12 cellular contexts compared by ENCODE assay signal in genomic region chr18:28045176-28045810, GRCh38.
DNase-seq lines count a peak whose midpoint lies in the region; ATAC-seq and TF ChIP-seq lines count a peak whose summit lies in the region.
"Had no signal": no experiment of that assay in that cellular context is flagged by ENCODE, and none has a peak within 500 bp of the region (broad histone marks: within the 10 kb centered on the region; RNA-seq: fewer than 3 reads in every experiment).

No MANE protein-coding gene starts in this region.

- in situ Hi-C loops in astrocyte of the spinal cord (cut with HindIII; ENCODE audit: low sequenced_read_pairs), result no loop called here

- H3K9me3 ChIP-seq in left lung (no peaks in the 10 kb centered on the region), PC-9 (ENCODE audit: insufficient read depth, low read depth) (no peaks in the 10 kb centered on the region)
- H3K9me3 ChIP-seq: stomach had no signal

- H3K79me2 ChIP-seq in PC-9 (ENCODE audit: low read depth), result no peaks in the 10 kb centered on the region

- H3K36me3 ChIP-seq in left lung (no peaks in the 10 kb centered on the region), PC-9 (ENCODE audit: low read depth) (no peaks in the 10 kb centered on the region)
- H3K36me3 ChIP-seq: stomach had no signal

- intact Hi-C loops in left lung (cut with DNase I), result no loop called here
- intact Hi-C loops in PC-9 (cut with micrococcal nuclease; ENCODE audit: unreplicated experiment), result no loop called here

- no peak overlapping the region for H3K4me2 ChIP-seq in PC-9

- no peak overlapping the region for H2AFZ ChIP-seq in PC-9

- H3K9me2 ChIP-seq in PC-9 (ENCODE audit: insufficient read depth), result no peaks in the 10 kb centered on the region

- ATAC-seq in left lung, result peak; percentile 81
- ATAC-seq in GM18520 (IDR thresholded peaks at IDR 0.05; ENCODE audit: unreplicated experiment), result no peak
- ATAC-seq in GM18858 (IDR thresholded peaks at IDR 0.05; ENCODE audit: unreplicated experiment), result no peak
- ATAC-seq in HG03378 (IDR thresholded peaks at IDR 0.05; ENCODE audit: unreplicated experiment), result no peak

- DNase-seq in DMS53 (lab: John Stamatoyannopoulos, UW) (peak; percentile 91), NCI-H2029 (lab: John Stamatoyannopoulos, UW) (peak; percentile 91), astrocyte of the spinal cord (ENCODE audit: low read depth, low spot score) (peak; percentile 69), left lung (no peak), PC-9 (no peak)
- DNase-seq: activated CD4-positive, alpha-beta T cell treated with anti-CD3 and anti-CD28 coated beads for 48 hours; aorta; small intestine; stomach had no signal

- no peaks in the 10 kb centered on the region for H3K4me1 ChIP-seq in left lung
- no peaks in the 10 kb centered on the region for H3K4me1 ChIP-seq in PC-9 (replicated peaks; ENCODE audit: insufficient read depth)
- H3K4me1 ChIP-seq: stomach had no signal

- H4K20me1 ChIP-seq in PC-9 (ENCODE audit: insufficient read depth), result no peaks in the 10 kb centered on the region

- H3F3A ChIP-seq in PC-9 (ENCODE audit: insufficient read depth, low read depth), result no peaks in the 10 kb centered on the region

- H3K27ac ChIP-seq in left lung (no peak overlapping the region), PC-9 (no peak overlapping the region)

- BruUV-seq in PC-9 (replicated peaks; lab: Mats Ljungman, UMichigan), result no TSS peak

- CTCF ChIA-PET in PC-9 (lab: Charles Lee), result no interaction called here

- POLR2A ChIA-PET in PC-9 (lab: Charles Lee; ENCODE audit: unreplicated experiment), result no interaction called here

- TF ChIP-seq CTCF in astrocyte of the spinal cord (IDR thresholded peaks at IDR 0.05; ENCODE audit: low read depth, low read length), result no peak
- no peak for TF ChIP-seq CTCF in left lung (IDR thresholded peaks at IDR 0.05)
- no peak for TF ChIP-seq CTCF in PC-9 (conservative IDR thresholded peaks at IDR 0.05)

- H3K27me3 ChIP-seq in left lung (no peaks in the 10 kb centered on the region), PC-9 (ENCODE audit: insufficient read depth, low read depth) (no peaks in the 10 kb centered on the region)
- H3K27me3 ChIP-seq: stomach had no signal

- H3K4me3 ChIP-seq in astrocyte of the spinal cord (ENCODE audit: low read depth, low read length) (no peak overlapping the region), left lung (no peak overlapping the region), PC-9 (no peak overlapping the region)
- H3K4me3 ChIP-seq: stomach had no signal

Comparison
In these comparisons a context has a peak if more than half of its experiments do, and no peak if none do; other contexts are left out.
1. DNase-seq: peak in DMS53 (single experiment), NCI-H2029 (single experiment) and astrocyte of the spinal cord (single experiment); none in left lung (0 of 2) and PC-9 (0 of 2).